14 cellular contexts compared by ENCODE assay signal in genomic region chr7:94323872-94324271, GRCh38.
"Had no signal": no experiment of that assay in that cellular context is flagged by ENCODE, and none has a peak within 500 bp of the region (broad histone marks: within the 10 kb centered on the region; RNA-seq: fewer than 3 reads in every experiment).

No MANE protein-coding gene starts in this region.

- H3K4me3 ChIP-seq: neural progenitor cell, right lobe of liver, upper lobe of right lung had no signal

- H3K27ac ChIP-seq: neural progenitor cell, right lobe of liver, upper lobe of right lung had no signal

- H3K9me3 ChIP-seq: right lobe of liver had no signal

- H3K4me1 Mint-ChIP-seq: neural progenitor cell, T-helper 17 cell, WTC11 had no signal

- H3K27me3 ChIP-seq: neural progenitor cell, right lobe of liver, upper lobe of right lung had no signal

- H3K4me1 ChIP-seq: neural progenitor cell, right lobe of liver, upper lobe of right lung had no signal

- H3K27ac Mint-ChIP-seq: neural progenitor cell, T-helper 17 cell, WTC11 had no signal

- H3K4me2 ChIP-seq: neural progenitor cell had no signal

- H3K4me3 Mint-ChIP-seq: neural progenitor cell, T-helper 17 cell, WTC11 had no signal

- ATAC-seq: right lobe of liver, T-helper 17 cell, upper lobe of right lung, WTC11 had no signal

- H3K27me3 Mint-ChIP-seq: T-helper 17 cell had no signal

- H3K36me3 ChIP-seq: neural progenitor cell, right lobe of liver, upper lobe of right lung had no signal

- H2AFZ ChIP-seq: neural progenitor cell had no signal

- H3K9ac ChIP-seq: neural progenitor cell had no signal

- DNase-seq: activated CD4-positive, alpha-beta T cell treated with anti-CD3 and anti-CD28 coated beads for 48 hours; activated CD8-positive, alpha-beta memory T cell treated with anti-CD3 and anti-CD28 coated beads for 24 hours; activated naive CD4-positive, alpha-beta T cell treated with Interleukin-2 at 50 U/mL for 16 hours; caudate nucleus; cortex of kidney; effector CD8-positive, alpha-beta T cell; glutamatergic neuron; right lobe of liver; stimulated activated CD4-positive, alpha-beta T cell treated with anti-CD3 and anti-CD28 coated beads, Interleukin-12 subunit alpha, Interleukin-12 subunit beta, amount 100 ng/mL, for 4 hours; stimulated activated naive CD4-positive, alpha-beta T cell treated with Interleukin-2 at 50 U/mL for 16 hours; T-helper 17 cell; upper lobe of right lung had no signal
